In genomic region chr4:11787-12445, GRCh38 we compare ENCODE assay signal across 8 cellular contexts. TPM values are rescaled to one million over a fixed set of nuclear protein-coding genes. Genes with fewer than 3 reads are reported as not detected.
DNase-seq lines count a peak whose midpoint lies in the region; ATAC-seq and TF ChIP-seq lines count a peak whose summit lies in the region.
"Not testable (repeated sequence)": the region's sequence is repeated elsewhere in the genome, so short reads cannot be mapped to it uniquely, and the experiment has no call there.

No MANE protein-coding gene starts in this region.

- peak; percentile 49 for ATAC-seq in GM19395 (IDR thresholded peaks at IDR 0.05; ENCODE audit: unreplicated experiment)
- ATAC-seq in HG02938 (IDR thresholded peaks at IDR 0.05; ENCODE audit: unreplicated experiment), result peak; percentile 79
- peak; percentile 58 for ATAC-seq in left colon

- intact Hi-C loops in left colon (cut with DNase I, micrococcal nuclease), result not testable (repeated sequence)

- TF ChIP-seq CTCF in choroid plexus epithelial cell (conservative IDR thresholded peaks at IDR 0.05; ENCODE audit: low read depth, low read length), result peak; percentile 7

- in situ Hi-C loops in Caki2 (cut with HindIII; ENCODE audit: low pct_unique_long_range_greater_than_20kb, low sequenced_read_pairs), result not testable (repeated sequence)

- H3K4me3 ChIP-seq in choroid plexus epithelial cell (ENCODE audit: low read depth, low read length), result not testable (repeated sequence)

- peak; percentile 48 for DNase-seq in Caki2 (ENCODE audit: low read depth)
- DNase-seq in NAMALWA (ENCODE audit: low spot score), result peak; percentile 71
- peak; percentile 57 for DNase-seq in activated CD8-positive, alpha-beta memory T cell treated with anti-CD3 and anti-CD28 coated beads for 24 hours
- not testable (repeated sequence) for DNase-seq in choroid plexus epithelial cell (ENCODE audit: low read depth)
- peak in 1 of 2 donors; percentile 11 for DNase-seq in left colon
- peak in 2 of 3 donors; percentile 23 to 34 for DNase-seq in stimulated activated CD4-positive, alpha-beta T cell treated with anti-CD3 and anti-CD28 coated beads, Interleukin-12 subunit alpha, Interleukin-12 subunit beta, amount 100 ng/mL, for 48 hours (ENCODE audit: low read depth in 2 of 3, low spot score in 1 of 3)

RNA-seq across cellular contexts. Expression of gene ZNF595, which starts 41.2 kb away (rescaled TPM):
- 3.0 and 9.2 TPM in 2 replicates for total RNA-seq in Caki2 (2014; rRNA removed; shearing (Covaris generic); ENCODE audit: low replicate concordance)
- 10 to 100 TPM in 1 of 2 donors, 1 to 10 TPM in 1; 9.9 to 13.1 TPM for total RNA-seq in left colon
